6 cellular contexts compared by ENCODE assay signal in genomic region chr15:74059050-74059833, GRCh38. TPM values are rescaled to one million over a fixed set of nuclear protein-coding genes. Genes with fewer than 3 reads are reported as not detected.
"Had no signal": no experiment of that assay in that cellular context is flagged by ENCODE, and none has a peak within 500 bp of the region (broad histone marks: within the 10 kb centered on the region; RNA-seq: fewer than 3 reads in every experiment).

No MANE protein-coding gene starts in this region.

RNA-seq across cellular contexts. Expression of gene GOLGA6A, which starts 23.1 kb away (rescaled TPM):
- total RNA-seq: activated CD4-positive, alpha-beta T cell treated with anti-CD3 and anti-CD28 coated beads, Interleukin-2, amount 10 ng/mL, durations not matched to agents 7 days and 5 days; activated naive CD8-positive, alpha-beta T cell treated with anti-CD3 and anti-CD28 coated beads for 36 hours; adrenal gland; bronchial epithelial cell; IMR-90; SJCRH30 had no signal
